ENCODE assay signal across 10 cellular contexts in the genomic region with DNA sequence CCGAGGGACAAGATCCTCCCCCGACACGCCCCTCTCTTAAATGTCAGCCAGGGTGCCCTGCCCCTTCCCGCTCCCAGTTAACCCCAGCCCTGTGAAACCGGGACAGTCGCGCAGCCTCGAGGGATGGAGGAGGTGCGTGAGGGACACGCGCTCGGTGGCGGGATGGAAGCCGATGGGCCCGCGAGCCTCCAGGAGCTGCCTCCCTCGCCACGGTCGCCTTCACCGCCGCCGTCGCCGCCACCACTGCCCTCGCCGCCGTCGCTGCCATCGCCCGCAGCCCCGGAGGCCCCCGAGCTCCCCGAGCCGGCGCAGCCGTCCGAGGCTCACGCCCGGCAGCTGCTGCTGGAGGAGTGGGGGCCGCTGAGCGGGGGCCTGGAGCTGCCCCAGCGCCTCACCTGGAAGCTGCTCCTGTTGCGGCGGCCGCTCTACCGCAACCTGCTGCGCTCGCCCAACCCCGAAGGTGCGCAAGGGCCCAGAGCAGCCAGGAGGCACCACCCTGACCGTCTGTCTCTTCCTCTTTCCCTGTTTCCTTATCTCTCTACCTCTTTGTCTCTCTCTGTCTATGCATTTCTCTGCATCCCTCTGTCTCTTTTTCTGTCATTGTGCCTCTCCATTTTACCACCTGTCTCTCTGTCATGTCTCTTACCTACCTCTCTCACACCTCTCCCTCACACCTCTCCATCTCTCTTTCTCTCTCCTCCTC. TPM values are rescaled to one million over a fixed set of nuclear protein-coding genes. Genes with fewer than 3 reads are reported as not detected.
DNase-seq lines count a peak whose midpoint lies in the region; ATAC-seq and TF ChIP-seq lines count a peak whose summit lies in the region.
"Had no signal": no experiment of that assay in that cellular context is flagged by ENCODE, and none has a peak within 500 bp of the region (broad histone marks: within the 10 kb centered on the region; RNA-seq: fewer than 3 reads in every experiment).

A gene with protein sequence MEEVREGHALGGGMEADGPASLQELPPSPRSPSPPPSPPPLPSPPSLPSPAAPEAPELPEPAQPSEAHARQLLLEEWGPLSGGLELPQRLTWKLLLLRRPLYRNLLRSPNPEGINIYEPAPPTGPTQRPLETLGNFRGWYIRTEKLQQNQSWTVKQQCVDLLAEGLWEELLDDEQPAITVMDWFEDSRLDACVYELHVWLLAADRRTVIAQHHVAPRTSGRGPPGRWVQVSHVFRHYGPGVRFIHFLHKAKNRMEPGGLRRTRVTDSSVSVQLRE (plus strand): TSS at position 105 of the 703 bp plus-strand sequence. CDS start 19 bp downstream, at position 124.

- peak within 1 kb of the TSS; percentile 31 for H3K27ac Mint-ChIP-seq in activated naive CD4-positive, alpha-beta T cell treated with anti-CD3 and anti-CD28 coated beads, Interleukin-2, amount 50 U/mL, for 24 hours
- no peak within 1 kb of the TSS for H3K27ac Mint-ChIP-seq in activated naive CD4-positive, alpha-beta T cell treated with anti-CD3 and anti-CD28 coated beads, Interleukin-2, amount 50 U/mL, for 72 hours
- H3K27ac Mint-ChIP-seq in stimulated activated naive CD8-positive, alpha-beta T cell treated with anti-CD3 and anti-CD28 coated beads, Interleukin-15, amount 100 ng/mL, for 72 hours: no peak within 1 kb of the TSS

- 0 out of 2 replicates have a peak within 1 kb of the TSS, but pooled peaks have one; percentile 7 for H3K27ac ChIP-seq in VCaP
- H3K27ac ChIP-seq: gastrocnemius medialis had no signal

- H3K4me3 ChIP-seq in iPS-11a (ENCODE audit: low read depth, low read length): peak within 1 kb of the TSS; percentile 13
- H3K4me3 ChIP-seq: gastrocnemius medialis had no signal

- peak within 1 kb of the TSS; percentile 67 for H3K4me3 Mint-ChIP-seq in activated naive CD4-positive, alpha-beta T cell treated with anti-CD3 and anti-CD28 coated beads, Interleukin-2, amount 50 U/mL, for 24 hours
- peak within 1 kb of the TSS; percentile 55 to 65 for H3K4me3 Mint-ChIP-seq in stimulated activated naive CD8-positive, alpha-beta T cell treated with anti-CD3 and anti-CD28 coated beads, Interleukin-15, amount 100 ng/mL, for 72 hours

- peaks cover 42% of the 10 kb centered on the region for H3K27me3 Mint-ChIP-seq in activated naive CD4-positive, alpha-beta T cell treated with anti-CD3 and anti-CD28 coated beads, Interleukin-2, amount 50 U/mL, for 24 hours
- H3K27me3 Mint-ChIP-seq in stimulated activated naive CD8-positive, alpha-beta T cell treated with anti-CD3 and anti-CD28 coated beads, Interleukin-15, amount 100 ng/mL, for 72 hours: peaks cover 93% of the 10 kb centered on the region

- H3K9me3 Mint-ChIP-seq in activated naive CD4-positive, alpha-beta T cell treated with anti-CD3 and anti-CD28 coated beads, Interleukin-2, amount 50 U/mL, for 24 hours: no peaks in the 10 kb centered on the region
- H3K9me3 Mint-ChIP-seq in activated naive CD4-positive, alpha-beta T cell treated with anti-CD3 and anti-CD28 coated beads, Interleukin-2, amount 50 U/mL, for 72 hours: no peaks in the 10 kb centered on the region
- H3K9me3 Mint-ChIP-seq in stimulated activated naive CD8-positive, alpha-beta T cell treated with anti-CD3 and anti-CD28 coated beads, Interleukin-15, amount 100 ng/mL, for 72 hours: no peaks in the 10 kb centered on the region

- H3K4me1 Mint-ChIP-seq in activated naive CD4-positive, alpha-beta T cell treated with anti-CD3 and anti-CD28 coated beads, Interleukin-2, amount 50 U/mL, for 24 hours: peaks cover 20% of the 10 kb centered on the region
- peaks cover 25% of the 10 kb centered on the region for H3K4me1 Mint-ChIP-seq in stimulated activated naive CD8-positive, alpha-beta T cell treated with anti-CD3 and anti-CD28 coated beads, Interleukin-15, amount 100 ng/mL, for 72 hours

- H3K36me3 Mint-ChIP-seq in activated naive CD4-positive, alpha-beta T cell treated with anti-CD3 and anti-CD28 coated beads, Interleukin-2, amount 50 U/mL, for 24 hours: no peaks in the 10 kb centered on the region
- H3K36me3 Mint-ChIP-seq in activated naive CD4-positive, alpha-beta T cell treated with anti-CD3 and anti-CD28 coated beads, Interleukin-2, amount 50 U/mL, for 72 hours: peaks cover 0 to 8% of the 10 kb centered on the region in 2 donors

- no peak for TF ChIP-seq CTCF in VCaP (conservative IDR thresholded peaks at IDR 0.05)

- no peak for DNase-seq in activated naive CD4-positive, alpha-beta T cell treated with anti-CD3 and anti-CD28 coated beads, Interleukin-2, amount 50 U/mL, for 72 hours (ENCODE audit: low spot score in 2 of 2)
- no peak for DNase-seq in stimulated activated naive CD8-positive, alpha-beta T cell treated with anti-CD3 and anti-CD28 coated beads, Interleukin-15, amount 100 ng/mL, for 72 hours
- DNase-seq in NCI-H146 treated with DMSO at 0.1 percent for 48 hours (lab: John Stamatoyannopoulos, UW; ENCODE audit: unreplicated experiment) (no peak), iPS-NIHi11 (ENCODE audit: low spot score) (no peak), nucleus accumbens (lab: John Stamatoyannopoulos, UW) (no peak)
- DNase-seq: DMS79, gastrocnemius medialis had no signal

- no peak for ATAC-seq in activated naive CD4-positive, alpha-beta T cell treated with anti-CD3 and anti-CD28 coated beads, Interleukin-2, amount 50 U/mL, for 72 hours
- ATAC-seq in stimulated activated naive CD8-positive, alpha-beta T cell treated with anti-CD3 and anti-CD28 coated beads, Interleukin-15, amount 100 ng/mL, for 72 hours: peak; percentile 29
- ATAC-seq: gastrocnemius medialis had no signal

RNA-seq across cellular contexts. Expression of the gene that starts here (rescaled TPM):
- total RNA-seq in activated naive CD4-positive, alpha-beta T cell treated with anti-CD3 and anti-CD28 coated beads, Interleukin-2, amount 50 U/mL, for 72 hours: not detected
- total RNA-seq: gastrocnemius medialis had no signal
